In genomic region chr17:19708431-19709175, GRCh38 we compare ENCODE assay signal across 18 cellular contexts. TPM values are rescaled to one million over a fixed set of nuclear protein-coding genes. Genes with fewer than 3 reads are reported as not detected.
DNase-seq lines count a peak whose midpoint lies in the region; ATAC-seq, FAIRE-seq and TF ChIP-seq lines count a peak whose summit lies in the region.
"Had no signal": no experiment of that assay in that cellular context is flagged by ENCODE, and none has a peak within 500 bp of the region (broad histone marks: within the 10 kb centered on the region; RNA-seq: fewer than 3 reads in every experiment).

No MANE protein-coding gene starts in this region.

- no peak for TF ChIP-seq CTCF in HepG2 (CRISPR knock-in tag; IDR thresholded peaks at IDR 0.05)
- TF ChIP-seq CTCF in right lobe of liver (IDR thresholded peaks at IDR 0.05) = no peak
- no peak for TF ChIP-seq CTCF in WERI-Rb-1 (IDR thresholded peaks at IDR 0.05; ENCODE audit: low read depth, low read length)
- no peak for TF ChIP-seq CTCF in vagina (IDR thresholded peaks at IDR 0.05)

- peaks cover 45% of the 10 kb centered on the region for H3K4me1 ChIP-seq in HepG2 (ENCODE audit: insufficient read depth, low read length)
- H3K4me1 ChIP-seq in right lobe of liver = peaks cover 0 to 6% (median 0%) of the 10 kb centered on the region in 4 donors
- peaks cover 26% of the 10 kb centered on the region for H3K4me1 ChIP-seq in vagina

- H3K4me1 Mint-ChIP-seq in activated naive CD8-positive, alpha-beta T cell treated with anti-CD3 and anti-CD28 coated beads for 36 hours = no peaks in the 10 kb centered on the region
- H3K4me1 Mint-ChIP-seq: CD14-positive monocyte had no signal

- no peak for TF ChIP-seq RAD21 in HepG2 (CRISPR knock-in tag; IDR thresholded peaks at IDR 0.05)

- no peak for TF ChIP-seq EP300 in HepG2 (IDR thresholded peaks at IDR 0.05; ENCODE audit: low read depth in 2 of 2, low read length in 2 of 2)
- TF ChIP-seq EP300 in HepG2 (CRISPR knock-in tag; IDR thresholded peaks at IDR 0.05; ENCODE audit: borderline replicate concordance) = no peak

- in situ Hi-C loops in HepG2 (cut with HindIII; ENCODE audit: extremely low pct_ligation_motif_present, low pct_unique_long_range_greater_than_20kb) = loop anchor here (25.0 kb wide), 1 partner anchor 196 kb away; no protein-coding TSS in a partner anchor

- POLR2A ChIA-PET in HepG2 (lab: Yijun Ruan, JAX) = no interaction called here

- H3K27me3 Mint-ChIP-seq in activated naive CD8-positive, alpha-beta T cell treated with anti-CD3 and anti-CD28 coated beads for 36 hours = no peaks in the 10 kb centered on the region

- peaks cover 0 to 15% of the 10 kb centered on the region in 2 experiments; a peak in 4 of 5 replicates for H3K27me3 ChIP-seq in HepG2 (ENCODE audit: control insufficient read depth in 1 of 2, insufficient read depth in 2 of 2, low read length in 2 of 2)
- no peaks in the 10 kb centered on the region for H3K27me3 ChIP-seq in right lobe of liver
- H3K27me3 ChIP-seq in WERI-Rb-1 (ENCODE audit: insufficient read depth, low read depth, severe bottlenecking) = no peaks in the 10 kb centered on the region
- no peaks in the 10 kb centered on the region for H3K27me3 ChIP-seq in vagina

- H3K27ac Mint-ChIP-seq in activated naive CD8-positive, alpha-beta T cell treated with anti-CD3 and anti-CD28 coated beads for 36 hours = no peak overlapping the region

- no peaks in the 10 kb centered on the region for H3K9me3 Mint-ChIP-seq in activated naive CD8-positive, alpha-beta T cell treated with anti-CD3 and anti-CD28 coated beads for 36 hours
- H3K9me3 Mint-ChIP-seq: CD14-positive monocyte had no signal

- no peak for DNase-seq in HepG2 (ENCODE audit: low spot score)
- no peak for DNase-seq in right lobe of liver
- DNase-seq in WERI-Rb-1 = peak; percentile 37
- peak; percentile 88 for DNase-seq in mesenteric fat pad (ENCODE audit: low spot score)
- no peak for DNase-seq in vagina (ENCODE audit: extremely low spot score in 2 of 2)
- no peak for DNase-seq in NOMO-1 treated with dmso at 0.1 percent for 144 hours (lab: John Stamatoyannopoulos, UW; ENCODE audit: unreplicated experiment)
- no peak for DNase-seq in activated naive CD8-positive, alpha-beta T cell treated with anti-CD3 and anti-CD28 coated beads for 36 hours
- DNase-seq: Caco-2, DMS53, KG1, NCI-H146, NCI-H2081, NCI-H748 treated with DMSO at 0.1 percent for 48 hours had no signal

- ATAC-seq in HepG2 (no peak), right lobe of liver (no peak), HG03135 (IDR thresholded peaks at IDR 0.05; ENCODE audit: unreplicated experiment) (no peak)

- H3K9ac ChIP-seq in HepG2 (ENCODE audit: insufficient read depth, low read depth, low read length) = no peak overlapping the region

- H3K27ac ChIP-seq in HepG2 (ENCODE audit: extremely low read length, insufficient read depth, low read length) (no peak overlapping the region), right lobe of liver (no peak overlapping the region), WERI-Rb-1 (no peak overlapping the region), vagina (peak overlapping the region; percentile 36)

- WGBS in HepG2 (ENCODE audit: low lambda C conversion rate) = 11% methylated on average over 3 of the region's 6 CpGs
- 60% methylated on average over 1 of the region's 6 CpGs for whole genome bisulfite sequencing in right lobe of liver (ENCODE audit: insufficient coverage, low coverage, low lambda C conversion rate, missing lambda C conversion rate)

- no peaks in the 10 kb centered on the region for H4K20me1 ChIP-seq in HepG2 (ENCODE audit: insufficient read depth, low read length)

- CTCF ChIA-PET in HepG2 (lab: Yijun Ruan, JAX; ENCODE audit: low intra/inter-chr PET ratio, low total read pairs) = no interaction called here

- no peak for TF ChIP-seq POLR2A in HepG2 (IDR thresholded peaks at IDR 0.05; ENCODE audit: insufficient read depth in 1 of 2, low read depth in 2 of 2, low read length in 2 of 2)
- TF ChIP-seq POLR2A in right lobe of liver (IDR thresholded peaks at IDR 0.05) = no peak
- TF ChIP-seq POLR2A in vagina (IDR thresholded peaks at IDR 0.05) = no peak

- no peak overlapping the region for H3K4me2 ChIP-seq in HepG2 (ENCODE audit: low read depth, low read length)
- H3K4me2 ChIP-seq: A549 had no signal

- no peaks in the 10 kb centered on the region for H3K36me3 Mint-ChIP-seq in activated naive CD8-positive, alpha-beta T cell treated with anti-CD3 and anti-CD28 coated beads for 36 hours
- H3K36me3 Mint-ChIP-seq: CD14-positive monocyte had no signal

- no peaks in the 10 kb centered on the region for H3K36me3 ChIP-seq in HepG2 (replicated peaks in 1 of 2; ENCODE audit: control insufficient read depth in 1 of 2, insufficient read depth in 2 of 2, low read length in 2 of 2)
- H3K36me3 ChIP-seq in right lobe of liver = no peaks in the 10 kb centered on the region
- no peaks in the 10 kb centered on the region for H3K36me3 ChIP-seq in WERI-Rb-1
- H3K36me3 ChIP-seq in vagina = no peaks in the 10 kb centered on the region

- H2AFZ ChIP-seq in HepG2 (ENCODE audit: low read length) = no peak overlapping the region

- no peaks in the 10 kb centered on the region for H3K9me3 ChIP-seq in HepG2 (ENCODE audit: low read length)
- H3K9me3 ChIP-seq in right lobe of liver = no peaks in the 10 kb centered on the region
- H3K9me3 ChIP-seq in WERI-Rb-1 (ENCODE audit: severe bottlenecking) = no peaks in the 10 kb centered on the region
- no peaks in the 10 kb centered on the region for H3K9me3 ChIP-seq in vagina
- H3K9me3 ChIP-seq: A549, Caco-2 had no signal

- no TSS peak for BruUV-seq in HepG2 (replicated peaks; lab: Mats Ljungman, UMichigan)

- H3K4me3 Mint-ChIP-seq in activated naive CD8-positive, alpha-beta T cell treated with anti-CD3 and anti-CD28 coated beads for 36 hours = no peak overlapping the region
- H3K4me3 Mint-ChIP-seq: CD14-positive monocyte had no signal

- H3K79me2 ChIP-seq in HepG2 (ENCODE audit: insufficient read depth, low read length) = no peaks in the 10 kb centered on the region

- intact Hi-C loops in HepG2 (cut with micrococcal nuclease; ENCODE audit: unreplicated experiment) = no loop called here
- intact Hi-C loops in right lobe of liver (cut with DNase I) = no loop called here
- intact Hi-C loops in vagina (cut with DNase I) = no loop called here

- no peak for FAIRE-seq in HepG2 (lab: Jason Lieb, UNC)
- FAIRE-seq: A549 had no signal

- H3K4me3 ChIP-seq in HepG2 (replicated peaks in 1 of 3; ENCODE audit: insufficient read depth in 1 of 3, low read depth in 2 of 3, low read length in 3 of 3) (no peak overlapping the region), right lobe of liver (no peak overlapping the region), WERI-Rb-1 (ENCODE audit: low read depth, low read length) (no peak overlapping the region), vagina (no peak overlapping the region)
- H3K4me3 ChIP-seq: A549 had no signal

RNA-seq across cellular contexts. Expression of gene SLC47A2, which starts 7.8 kb away (rescaled TPM):
- total RNA-seq in HepG2 (2016; rRNA removed; fragmentation: Illumina TruSeq; extraction: Trizol) (0.04 TPM in 1 of 2 replicates, not detected in the other), right lobe of liver (not detected), mesenteric fat pad (not detected), vagina (0.74 TPM)
- not detected in 2 replicates for total RNA-seq in HepG2 (2016; cell fraction: cytosol; rRNA removed; fragmentation: Illumina TruSeq; extraction: Trizol; ENCODE audit: low read depth)
- total RNA-seq in HepG2 (2016; cell fraction: insoluble cytoplasmic fraction; rRNA removed; fragmentation: Illumina TruSeq; extraction: Trizol) = 0.04 TPM in 1 of 2 replicates, not detected in the other
- total RNA-seq in HepG2 (2016; cell fraction: membrane; rRNA removed; fragmentation: Illumina TruSeq; extraction: Trizol) = 0.06 TPM in 1 of 2 replicates, not detected in the other
- 0.25 TPM in 1 of 2 replicates, not detected in the other for total RNA-seq in HepG2 (2016; cell fraction: nucleus; rRNA removed; fragmentation: Illumina TruSeq; extraction: Trizol)
- polyA plus RNA-seq in HepG2 (2011; rRNA removed) = not detected in 2 replicates
- polyA plus RNA-seq in HepG2 (2011; cell fraction: cytosol; rRNA removed) = not detected in 2 replicates
- polyA plus RNA-seq in HepG2 (2011; cell fraction: nucleus; rRNA removed) = not detected in 2 replicates
- polyA plus RNA-seq in HepG2 (2012) = 0.07 and 0.17 TPM in 2 replicates
- not detected in 2 replicates for polyA plus RNA-seq in HepG2 (2016; cell fraction: cytosol; fragmentation: Illumina TruSeq; extraction: Trizol; ENCODE audit: low read depth)
- not detected in 2 replicates for polyA plus RNA-seq in HepG2 (2016; cell fraction: insoluble cytoplasmic fraction; fragmentation: Illumina TruSeq; extraction: Trizol; ENCODE audit: low read depth)
- not detected in 2 replicates for polyA plus RNA-seq in HepG2 (2016; cell fraction: membrane; fragmentation: Illumina TruSeq; extraction: Trizol; ENCODE audit: low read depth)
- not detected in 2 replicates for polyA plus RNA-seq in HepG2 (2016; cell fraction: nucleus; fragmentation: Illumina TruSeq; extraction: Trizol; ENCODE audit: insufficient read depth, low read depth)
- polyA minus RNA-seq in HepG2 (2011; rRNA and poly(A)+ RNA removed; ENCODE audit: low replicate concordance) = 0.21 TPM in 1 of 2 replicates, not detected in the other
- not detected in 2 replicates for polyA minus RNA-seq in HepG2 (2011; cell fraction: cytosol; rRNA and poly(A)+ RNA removed)
- polyA minus RNA-seq in HepG2 (2011; cell fraction: nucleus; rRNA and poly(A)+ RNA removed) = not detected in 2 replicates
- total RNA-seq in activated naive CD8-positive, alpha-beta T cell treated with anti-CD3 and anti-CD28 coated beads for 36 hours = not detected
- total RNA-seq: NCI-H460, SK-MEL-5 had no signal
- polyA plus RNA-seq: CD14-positive monocyte had no signal

RNA-seq across cellular contexts. Expression of gene ALDH3A1, which starts 39.5 kb away (rescaled TPM):
- total RNA-seq in HepG2 (2016; rRNA removed; fragmentation: Illumina TruSeq; extraction: Trizol) (0.45 and 0.62 TPM in 2 replicates), right lobe of liver (10 to 100 TPM in 2 of 6 experiments, 1 to 10 TPM in 2, under 1 TPM in 2; 0.26 to 13.8 (median 1.7) TPM), mesenteric fat pad (1.3 TPM), vagina (14.2 TPM)
- total RNA-seq in HepG2 (2016; cell fraction: cytosol; rRNA removed; fragmentation: Illumina TruSeq; extraction: Trizol; ENCODE audit: low read depth) = 0.18 and 0.61 TPM in 2 replicates
- 0.50 and 0.65 TPM in 2 replicates for total RNA-seq in HepG2 (2016; cell fraction: insoluble cytoplasmic fraction; rRNA removed; fragmentation: Illumina TruSeq; extraction: Trizol)
- 0.38 and 0.49 TPM in 2 replicates for total RNA-seq in HepG2 (2016; cell fraction: membrane; rRNA removed; fragmentation: Illumina TruSeq; extraction: Trizol)
- total RNA-seq in HepG2 (2016; cell fraction: nucleus; rRNA removed; fragmentation: Illumina TruSeq; extraction: Trizol) = 0.25 and 0.50 TPM in 2 replicates
- polyA plus RNA-seq in HepG2 (2011; rRNA removed) = 0.07 and 0.29 TPM in 2 replicates
- 0.09 TPM in 1 of 2 replicates, not detected in the other for polyA plus RNA-seq in HepG2 (2011; cell fraction: cytosol; rRNA removed)
- polyA plus RNA-seq in HepG2 (2011; cell fraction: nucleus; rRNA removed) = 0.11 and 0.19 TPM in 2 replicates
- 0.08 and 0.13 TPM in 2 replicates for polyA plus RNA-seq in HepG2 (2012)
- 0.10 and 0.26 TPM in 2 replicates for polyA plus RNA-seq in HepG2 (2016; cell fraction: cytosol; fragmentation: Illumina TruSeq; extraction: Trizol; ENCODE audit: low read depth)
- polyA plus RNA-seq in HepG2 (2016; cell fraction: insoluble cytoplasmic fraction; fragmentation: Illumina TruSeq; extraction: Trizol; ENCODE audit: low read depth) = 0.56 and 0.68 TPM in 2 replicates
- 0.30 and 0.86 TPM in 2 replicates for polyA plus RNA-seq in HepG2 (2016; cell fraction: membrane; fragmentation: Illumina TruSeq; extraction: Trizol; ENCODE audit: low read depth)
- 0.92 and 2.1 TPM in 2 replicates for polyA plus RNA-seq in HepG2 (2016; cell fraction: nucleus; fragmentation: Illumina TruSeq; extraction: Trizol; ENCODE audit: insufficient read depth, low read depth)
- polyA minus RNA-seq in HepG2 (2011; rRNA and poly(A)+ RNA removed; ENCODE audit: low replicate concordance) = 10.9 TPM in 1 of 2 replicates, not detected in the other
- polyA minus RNA-seq in HepG2 (2011; cell fraction: cytosol; rRNA and poly(A)+ RNA removed) = not detected in 2 replicates
- not detected in 2 replicates for polyA minus RNA-seq in HepG2 (2011; cell fraction: nucleus; rRNA and poly(A)+ RNA removed)
- total RNA-seq in activated naive CD8-positive, alpha-beta T cell treated with anti-CD3 and anti-CD28 coated beads for 36 hours = under 1 TPM; 0.34 to 0.47 TPM
- polyA plus RNA-seq: CD14-positive monocyte had no signal

Comparison
In these comparisons a context has a peak if more than half of its experiments do, and no peak if none do; other contexts are left out.
1. DNase-seq: peak in WERI-Rb-1 (single experiment) and mesenteric fat pad (single experiment); none in HepG2 (single experiment), right lobe of liver (0 of 3), vagina (0 of 2), NOMO-1 treated with dmso at 0.1 percent for 144 hours (single experiment) and activated naive CD8-positive, alpha-beta T cell treated with anti-CD3 and anti-CD28 coated beads for 36 hours (single experiment).